ENCODE assay signal across 1 cellular context in the genomic region with DNA sequence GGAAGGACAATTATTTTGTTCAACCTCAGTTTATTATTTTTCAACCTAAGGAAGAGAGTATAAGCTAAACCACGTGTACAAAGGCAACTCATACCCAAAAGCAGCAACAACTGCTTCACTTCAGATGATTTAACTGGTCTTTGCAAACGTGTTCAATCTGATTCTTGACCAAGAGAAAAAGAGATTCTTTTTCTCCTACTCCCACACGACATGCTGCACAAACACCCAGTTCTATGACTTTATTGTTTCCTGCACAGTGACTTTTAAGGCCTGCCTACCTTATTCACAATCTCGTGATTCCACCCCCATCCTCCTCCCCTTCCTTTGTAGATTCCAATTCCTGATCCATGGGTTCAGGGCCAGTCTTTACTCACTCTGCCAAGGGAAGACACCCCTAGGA.
TF ChIP-seq lines count a peak whose summit lies in the region.

No MANE protein-coding gene starts in this region.

TF ChIP-seq in HepG2, 621 proteins besides CTCF, POLR2A, EP300 and RAD21 (continued from another document):
- TF ChIP-seq, protein P1, sequence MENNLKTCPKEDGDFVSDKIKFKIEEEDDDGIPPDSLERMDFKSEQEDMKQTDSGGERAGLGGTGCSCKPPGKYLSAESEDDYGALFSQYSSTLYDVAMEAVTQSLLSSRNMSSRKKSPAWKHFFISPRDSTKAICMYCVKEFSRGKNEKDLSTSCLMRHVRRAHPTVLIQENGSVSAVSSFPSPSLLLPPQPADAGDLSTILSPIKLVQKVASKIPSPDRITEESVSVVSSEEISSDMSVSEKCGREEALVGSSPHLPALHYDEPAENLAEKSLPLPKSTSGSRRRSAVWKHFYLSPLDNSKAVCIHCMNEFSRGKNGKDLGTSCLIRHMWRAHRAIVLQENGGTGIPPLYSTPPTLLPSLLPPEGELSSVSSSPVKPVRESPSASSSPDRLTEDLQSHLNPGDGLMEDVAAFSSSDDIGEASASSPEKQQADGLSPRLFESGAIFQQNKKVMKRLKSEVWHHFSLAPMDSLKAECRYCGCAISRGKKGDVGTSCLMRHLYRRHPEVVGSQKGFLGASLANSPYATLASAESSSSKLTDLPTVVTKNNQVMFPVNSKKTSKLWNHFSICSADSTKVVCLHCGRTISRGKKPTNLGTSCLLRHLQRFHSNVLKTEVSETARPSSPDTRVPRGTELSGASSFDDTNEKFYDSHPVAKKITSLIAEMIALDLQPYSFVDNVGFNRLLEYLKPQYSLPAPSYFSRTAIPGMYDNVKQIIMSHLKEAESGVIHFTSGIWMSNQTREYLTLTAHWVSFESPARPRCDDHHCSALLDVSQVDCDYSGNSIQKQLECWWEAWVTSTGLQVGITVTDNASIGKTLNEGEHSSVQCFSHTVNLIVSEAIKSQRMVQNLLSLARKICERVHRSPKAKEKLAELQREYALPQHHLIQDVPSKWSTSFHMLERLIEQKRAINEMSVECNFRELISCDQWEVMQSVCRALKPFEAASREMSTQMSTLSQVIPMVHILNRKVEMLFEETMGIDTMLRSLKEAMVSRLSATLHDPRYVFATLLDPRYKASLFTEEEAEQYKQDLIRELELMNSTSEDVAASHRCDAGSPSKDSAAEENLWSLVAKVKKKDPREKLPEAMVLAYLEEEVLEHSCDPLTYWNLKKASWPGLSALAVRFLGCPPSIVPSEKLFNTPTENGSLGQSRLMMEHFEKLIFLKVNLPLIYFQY (CRISPR knock-in tag; IDR thresholded peaks at IDR 0.05; ENCODE audit: borderline replicate concordance): no peak
- no peak for TF ChIP-seq CENPX (CRISPR knock-in tag; IDR thresholded peaks at IDR 0.05)
- TF ChIP-seq, protein P2, sequence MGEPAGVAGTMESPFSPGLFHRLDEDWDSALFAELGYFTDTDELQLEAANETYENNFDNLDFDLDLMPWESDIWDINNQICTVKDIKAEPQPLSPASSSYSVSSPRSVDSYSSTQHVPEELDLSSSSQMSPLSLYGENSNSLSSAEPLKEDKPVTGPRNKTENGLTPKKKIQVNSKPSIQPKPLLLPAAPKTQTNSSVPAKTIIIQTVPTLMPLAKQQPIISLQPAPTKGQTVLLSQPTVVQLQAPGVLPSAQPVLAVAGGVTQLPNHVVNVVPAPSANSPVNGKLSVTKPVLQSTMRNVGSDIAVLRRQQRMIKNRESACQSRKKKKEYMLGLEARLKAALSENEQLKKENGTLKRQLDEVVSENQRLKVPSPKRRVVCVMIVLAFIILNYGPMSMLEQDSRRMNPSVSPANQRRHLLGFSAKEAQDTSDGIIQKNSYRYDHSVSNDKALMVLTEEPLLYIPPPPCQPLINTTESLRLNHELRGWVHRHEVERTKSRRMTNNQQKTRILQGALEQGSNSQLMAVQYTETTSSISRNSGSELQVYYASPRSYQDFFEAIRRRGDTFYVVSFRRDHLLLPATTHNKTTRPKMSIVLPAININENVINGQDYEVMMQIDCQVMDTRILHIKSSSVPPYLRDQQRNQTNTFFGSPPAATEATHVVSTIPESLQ (CRISPR knock-in tag; conservative IDR thresholded peaks at IDR 0.05): no peak
- TF ChIP-seq ZNF773 (CRISPR knock-in tag; IDR thresholded peaks at IDR 0.05; ENCODE audit: borderline replicate concordance): no peak
- no peak for TF ChIP-seq SRSF1 (optimal IDR thresholded peaks at IDR 0.05; ENCODE audit: low read depth, low read length)
- no peak for TF ChIP-seq GFI1 (CRISPR knock-in tag; IDR thresholded peaks at IDR 0.05; ENCODE audit: borderline replicate concordance)
- TF ChIP-seq ATF7-NPFF (CRISPR knock-in tag; IDR thresholded peaks at IDR 0.05; ENCODE audit: low read depth): no peak
- TF ChIP-seq ZNF614 (CRISPR knock-in tag; IDR thresholded peaks at IDR 0.05; ENCODE audit: borderline replicate concordance): no peak
